In the genomic region with DNA sequence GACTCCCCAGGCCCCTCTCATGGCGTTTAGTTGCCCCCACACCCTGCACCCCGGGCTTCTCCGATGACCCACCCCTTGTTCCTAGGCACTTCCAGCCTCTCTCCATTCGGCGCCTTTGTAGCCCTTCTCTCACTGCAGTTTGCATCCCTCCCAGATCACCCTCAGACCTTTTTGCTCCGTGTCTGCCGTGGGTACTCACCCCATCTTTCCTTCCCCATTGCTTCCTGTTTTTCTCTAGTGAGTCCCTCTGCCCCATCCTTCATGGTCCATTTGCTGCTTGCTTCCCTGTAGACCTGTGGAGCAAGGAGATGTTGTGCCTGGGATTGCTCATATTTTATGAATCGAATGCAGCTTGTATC, we compare ENCODE assay signal across 8 cellular contexts. TPM values are rescaled to one million over a fixed set of nuclear protein-coding genes. Genes with fewer than 3 reads are reported as not detected.
A peak's percentile ranks its signal among the peaks of the same experiment; 100 is the strongest.
DNase-seq lines count a peak whose midpoint lies in the region; ATAC-seq and TF ChIP-seq lines count a peak whose summit lies in the region.

No MANE protein-coding gene starts in this region.

- no peaks in the 10 kb centered on the region for H3K9me3 Mint-ChIP-seq in chondrocyte (ENCODE audit: low read depth)

- H3K9me3 ChIP-seq in MG63 (no peaks in the 10 kb centered on the region), mucosa of stomach (ENCODE audit: control insufficient read depth, low read length) (no peaks in the 10 kb centered on the region)

- H3K4me1 Mint-ChIP-seq in chondrocyte (ENCODE audit: low read depth), result peaks cover 31% of the 10 kb centered on the region

- H3K36me3 ChIP-seq in MG63, result peaks cover 52% of the 10 kb centered on the region
- no peaks in the 10 kb centered on the region for H3K36me3 ChIP-seq in mucosa of stomach (ENCODE audit: control insufficient read depth, insufficient read depth, low read length)

- peaks cover 32% of the 10 kb centered on the region for H3K36me3 Mint-ChIP-seq in chondrocyte (ENCODE audit: low read depth)

- peak overlapping the region; percentile 81 for H3K9ac ChIP-seq in mucosa of stomach (ENCODE audit: low read length)

- H3K4me3 ChIP-seq in MG63 (peak overlapping the region; percentile 92), mucosa of stomach (ENCODE audit: low read length) (peak overlapping the region; percentile 66)

- no peak for TF ChIP-seq CTCF in chondrocyte (IDR thresholded peaks at IDR 0.05)

- ATAC-seq in activated CD4-positive, CD25-positive, alpha-beta regulatory T cell treated with anti-CD3 and anti-CD28 coated beads, Interleukin-2, amount 50 U/mL, for 24 hours, result no peak
- no peak for ATAC-seq in GM18909 (IDR thresholded peaks at IDR 0.05; ENCODE audit: poor library complexity, unreplicated experiment)

- peaks cover 8% of the 10 kb centered on the region for H3K4me1 ChIP-seq in mucosa of stomach (ENCODE audit: control insufficient read depth, insufficient read depth, low read length)

- H3K27me3 ChIP-seq in MG63 (no peaks in the 10 kb centered on the region), mucosa of stomach (ENCODE audit: control insufficient read depth, insufficient read depth, low read length) (no peaks in the 10 kb centered on the region)

- peak overlapping the region; percentile 97 for H3K4me3 Mint-ChIP-seq in chondrocyte (ENCODE audit: unreplicated experiment)

- DNase-seq in ELR (ENCODE audit: low read depth) (peak; percentile 34), MG63 (no peak), chondrocyte (ENCODE audit: low spot score) (no peak), SW480 (ENCODE audit: low spot score) (no peak), AG20443 (ENCODE audit: low spot score) (no peak)

- peak overlapping the region; percentile 97 for H3K27ac Mint-ChIP-seq in chondrocyte (ENCODE audit: unreplicated experiment)

- no peaks in the 10 kb centered on the region for H3K27me3 Mint-ChIP-seq in chondrocyte (ENCODE audit: low read depth)

RNA-seq across cellular contexts. Expression of gene DENR, which starts 0.6 kb away (rescaled TPM):
- total RNA-seq in MG63 (2014; rRNA removed; shearing (Covaris generic); ENCODE audit: low replicate concordance), result 19.7 and 26.8 TPM in 2 replicates
- total RNA-seq in chondrocyte, result 46.3 to 57.6 TPM (median 49.6 TPM) in 3 replicates

RNA-seq across cellular contexts. Expression of gene CCDC62, which starts 21.2 kb away (rescaled TPM):
- total RNA-seq in MG63 (2014; rRNA removed; shearing (Covaris generic); ENCODE audit: low replicate concordance), result 2.0 TPM in 1 of 2 replicates, not detected in the other
- 0.30 to 0.63 TPM (median 0.62 TPM) in 3 replicates for total RNA-seq in chondrocyte

RNA-seq across cellular contexts. Expression of gene HCAR1, which starts 22.5 kb away (rescaled TPM):
- not detected in 2 replicates for total RNA-seq in MG63 (2014; rRNA removed; shearing (Covaris generic); ENCODE audit: low replicate concordance)
- not detected in 3 replicates for total RNA-seq in chondrocyte

RNA-seq across cellular contexts. Expression of gene HCAR3, which starts 36.6 kb away (rescaled TPM):
- not detected in 2 replicates for total RNA-seq in MG63 (2014; rRNA removed; shearing (Covaris generic); ENCODE audit: low replicate concordance)
- not detected in 3 replicates for total RNA-seq in chondrocyte

RNA-seq across cellular contexts. Expression of gene HCAR2, which starts 50.0 kb away (rescaled TPM):
- total RNA-seq in MG63 (2014; rRNA removed; shearing (Covaris generic); ENCODE audit: low replicate concordance), result not detected in 2 replicates
- not detected in 3 replicates for total RNA-seq in chondrocyte
